In the genomic region with DNA sequence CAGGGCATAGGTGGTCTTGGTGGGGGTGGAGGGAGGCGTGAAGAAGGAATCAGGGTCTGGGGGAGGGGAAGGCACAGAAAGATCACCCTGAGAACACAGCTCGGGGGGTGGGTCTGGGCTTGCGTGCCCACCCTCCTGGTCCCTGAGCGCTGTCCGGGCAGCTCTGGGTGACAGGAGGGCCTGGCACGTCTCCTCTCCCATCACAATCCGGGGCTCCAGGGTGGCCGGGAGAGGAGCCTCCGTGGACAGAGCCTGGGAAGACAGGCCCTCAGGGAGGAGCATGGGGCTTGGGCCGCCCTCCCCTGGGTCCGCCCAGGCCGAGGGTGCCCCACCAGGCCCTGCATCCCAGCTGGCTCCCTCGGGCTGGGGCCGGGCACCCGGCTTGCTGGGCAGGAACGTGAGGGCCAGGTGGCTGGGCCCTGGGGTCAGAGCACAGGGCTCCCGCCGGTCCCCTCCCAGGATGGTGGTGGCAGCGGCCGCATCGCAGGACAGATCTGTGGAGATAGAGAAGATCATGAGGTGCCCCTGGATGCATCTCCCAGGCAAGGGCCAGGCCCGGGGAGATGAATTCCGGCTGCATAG, we compare ENCODE assay signal across 26 cellular contexts. TPM values are rescaled to one million over a fixed set of nuclear protein-coding genes. Genes with fewer than 3 reads are reported as not detected.
DNase-seq lines count a peak whose midpoint lies in the region; ATAC-seq, FAIRE-seq and TF ChIP-seq lines count a peak whose summit lies in the region.
"Had no signal": no experiment of that assay in that cellular context is flagged by ENCODE, and none has a peak within 500 bp of the region (broad histone marks: within the 10 kb centered on the region; RNA-seq: fewer than 3 reads in every experiment).

No MANE protein-coding gene starts in this region.

- no peak overlapping the region for H3K23ac ChIP-seq in neuronal stem cell (ENCODE audit: low read depth, low read length, poor library complexity)

- H3K9me3 ChIP-seq in HepG2 (ENCODE audit: low read length) (no peaks in the 10 kb centered on the region), right lobe of liver (no peaks in the 10 kb centered on the region), neuronal stem cell (replicated peaks in 1 of 2; ENCODE audit: control insufficient read depth in 2 of 2, insufficient read depth in 1 of 2, low read depth in 1 of 2, low read length in 2 of 2) (no peaks in the 10 kb centered on the region)
- H3K9me3 ChIP-seq: BLaER1 treated with 17β-estradiol and CSF1 and Interleukin-3, amounts not matched to agents 10 nM and 100 nM; Caco-2 had no signal

- peaks cover 25% of the 10 kb centered on the region for H3K27me3 Mint-ChIP-seq in activated T-helper 1 cell treated with anti-CD3 and anti-CD28 coated beads, Interleukin-12 subunit alpha, Interleukin-12 subunit beta, Interleukin-2, Interleukin-4 antibody, amounts not matched to agents 30 ng/mL and 10 ng/mL and 1 ng/mL, durations not matched to agents 14 hours and 24 hours and 36 hours (ENCODE audit: insufficient read depth)

- WGBS in HepG2 (ENCODE audit: low lambda C conversion rate): 26% methylated on average over 10 of the region's 23 CpGs
- WGBS in right lobe of liver (ENCODE audit: insufficient coverage, low coverage, low lambda C conversion rate, missing lambda C conversion rate): 80% methylated on average over 1 of the region's 23 CpGs
- WGBS in neuronal stem cell (ENCODE audit: extremely low coverage in 2 of 2, insufficient read length in 2 of 2, insufficient replicate concordance in 1 of 2), 2 donors: no CpG with 5 or more reads among the region's 23 CpGs

- H3K27ac Mint-ChIP-seq in activated T-helper 1 cell treated with anti-CD3 and anti-CD28 coated beads, Interleukin-12 subunit alpha, Interleukin-12 subunit beta, Interleukin-2, Interleukin-4 antibody, amounts not matched to agents 30 ng/mL and 10 ng/mL and 1 ng/mL, durations not matched to agents 14 hours and 24 hours and 36 hours: no peak overlapping the region

- ATAC-seq in HepG2: no peak; the same call in 2 of the 3 replicates
- ATAC-seq in right lobe of liver: no peak
- ATAC-seq in GM21423 (IDR thresholded peaks at IDR 0.05; ENCODE audit: unreplicated experiment): no peak
- ATAC-seq: HCT116 had no signal

- intact Hi-C loops in HepG2 (cut with micrococcal nuclease; ENCODE audit: unreplicated experiment) (no loop called here), right lobe of liver (cut with DNase I) (no loop called here), dorsolateral prefrontal cortex (cut with DNase I) (loop anchor here in 1 of 2 donors (5.0 kb wide), 1 partner anchor 83 kb away; a partner anchor contains a TSS)
- intact Hi-C loops in activated T-helper 1 cell treated with anti-CD3 and anti-CD28 coated beads, Interleukin-12 subunit alpha, Interleukin-12 subunit beta, Interleukin-2, Interleukin-4 antibody, amounts not matched to agents 30 ng/mL and 10 ng/mL and 1 ng/mL, durations not matched to agents 14 hours and 24 hours and 36 hours (cut with micrococcal nuclease): no loop called here

- no peak overlapping the region for H3K4ac ChIP-seq in neuronal stem cell (ENCODE audit: low read length)

- H4K91ac ChIP-seq in neuronal stem cell (ENCODE audit: low read depth, low read length, poor library complexity): no peak overlapping the region

- no peak overlapping the region for H2BK120ac ChIP-seq in neuronal stem cell (ENCODE audit: low read depth, low read length)

- no peak for DNase-seq in HepG2 (ENCODE audit: low spot score)
- DNase-seq in right lobe of liver: no peak
- DNase-seq in dorsolateral prefrontal cortex: peak in 2 of 10 donors; percentile 22 to 39
- DNase-seq in neuronal stem cell (ENCODE audit: low spot score): no peak
- DNase-seq in activated T-helper 1 cell treated with anti-CD3 and anti-CD28 coated beads, Interleukin-12 subunit alpha, Interleukin-12 subunit beta, Interleukin-2, Interleukin-4 antibody, amounts not matched to agents 30 ng/mL and 10 ng/mL and 1 ng/mL, durations not matched to agents 14 hours and 24 hours and 36 hours (ENCODE audit: low spot score): no peak
- DNase-seq in H54 (ENCODE audit: insufficient read length, low spot score): no peak
- DNase-seq in effector CD8-positive, alpha-beta T cell (lab: John Stamatoyannopoulos, UW): no peak
- DNase-seq: Caco-2; CD4-positive, alpha-beta memory T cell; DMS 273 treated with DMSO at 0.1 percent for 48 hours; GM23248; KG1; NCI-H1092; NCI-H146; NCI-H2029; NCI-H2171; NCI-H345; NCI-H524 treated with DMSO at 0.1 percent for 48 hours; OCI-M1; Right ventricle myocardium superior had no signal

- H3K4me3 ChIP-seq in HepG2 (replicated peaks in 1 of 3; ENCODE audit: insufficient read depth in 1 of 3, low read depth in 2 of 3, low read length in 3 of 3) (no peak overlapping the region), right lobe of liver (no peak overlapping the region), dorsolateral prefrontal cortex (peak overlapping the region in 41 of 59 donors; percentile 1 to 96 (median 78)), neuronal stem cell (ENCODE audit: low read length in 2 of 2) (no peak overlapping the region)
- H3K4me3 ChIP-seq: BLaER1 treated with 17β-estradiol and CSF1 and Interleukin-3, amounts not matched to agents 10 nM and 100 nM; GM23248 had no signal

- H3K27ac ChIP-seq in HepG2 (ENCODE audit: extremely low read length, insufficient read depth, low read length) (no peak overlapping the region), right lobe of liver (no peak overlapping the region), dorsolateral prefrontal cortex (peak overlapping the region; percentile 49 to 100 (median 98)), neuronal stem cell (replicated peaks; ENCODE audit: low read length) (no peak overlapping the region)
- H3K27ac ChIP-seq: 22Rv1; BLaER1 treated with 17β-estradiol and CSF1 and Interleukin-3, amounts not matched to agents 10 nM and 100 nM; GM23248; HL-60 had no signal

- no peaks in the 10 kb centered on the region for H3K36me3 Mint-ChIP-seq in activated T-helper 1 cell treated with anti-CD3 and anti-CD28 coated beads, Interleukin-12 subunit alpha, Interleukin-12 subunit beta, Interleukin-2, Interleukin-4 antibody, amounts not matched to agents 30 ng/mL and 10 ng/mL and 1 ng/mL, durations not matched to agents 14 hours and 24 hours and 36 hours (ENCODE audit: low read depth)
- H3K36me3 Mint-ChIP-seq: CD4-positive, alpha-beta memory T cell had no signal

- peak overlapping the region; percentile 7; the same call in 1 of the 2 replicates for H3K4me2 ChIP-seq in HepG2 (ENCODE audit: low read depth, low read length)
- no peak overlapping the region for H3K4me2 ChIP-seq in neuronal stem cell (ENCODE audit: insufficient read depth, low read length, poor library complexity, severe bottlenecking)

- no peak overlapping the region for H3K9ac ChIP-seq in HepG2 (ENCODE audit: insufficient read depth, low read depth, low read length)
- no peak overlapping the region for H3K9ac ChIP-seq in neuronal stem cell (ENCODE audit: low read depth, low read length, poor library complexity)
- H3K9ac ChIP-seq: BLaER1 treated with 17β-estradiol and CSF1 and Interleukin-3, amounts not matched to agents 10 nM and 100 nM; GM23248 had no signal

- no peak overlapping the region for H2BK12ac ChIP-seq in neuronal stem cell (ENCODE audit: low read length)

- in situ Hi-C loops in HepG2 (cut with HindIII; ENCODE audit: extremely low pct_ligation_motif_present, low pct_unique_long_range_greater_than_20kb): no loop called here

- no peak overlapping the region for H2BK5ac ChIP-seq in neuronal stem cell (ENCODE audit: low read length)

- no peaks in the 10 kb centered on the region for H3K36me3 ChIP-seq in HepG2 (replicated peaks in 1 of 2; ENCODE audit: control insufficient read depth in 1 of 2, insufficient read depth in 2 of 2, low read length in 2 of 2)
- no peaks in the 10 kb centered on the region for H3K36me3 ChIP-seq in right lobe of liver
- H3K36me3 ChIP-seq in neuronal stem cell (replicated peaks in 1 of 2; ENCODE audit: control insufficient read depth in 2 of 2, insufficient read depth in 2 of 2, low read length in 2 of 2): no peaks in the 10 kb centered on the region
- H3K36me3 ChIP-seq: BLaER1 treated with 17β-estradiol and CSF1 and Interleukin-3, amounts not matched to agents 10 nM and 100 nM had no signal

- H4K8ac ChIP-seq in neuronal stem cell (ENCODE audit: low read depth, low read length): no peak overlapping the region

- no peaks in the 10 kb centered on the region for H3K79me2 ChIP-seq in HepG2 (ENCODE audit: insufficient read depth, low read length)

- peaks cover 9% of the 10 kb centered on the region; the same call in 1 of the 2 replicates for H3K4me1 ChIP-seq in HepG2 (ENCODE audit: insufficient read depth, low read length)
- peaks cover 0 to 6% (median 0%) of the 10 kb centered on the region in 4 donors for H3K4me1 ChIP-seq in right lobe of liver
- H3K4me1 ChIP-seq in neuronal stem cell (ENCODE audit: control insufficient read depth in 2 of 2, insufficient read depth in 1 of 2, low read depth in 1 of 2, low read length in 2 of 2): peaks cover 2 to 4% of the 10 kb centered on the region in 2 donors
- H3K4me1 ChIP-seq: Caco-2 had no signal

- TF ChIP-seq CTCF in HepG2 (CRISPR knock-in tag; IDR thresholded peaks at IDR 0.05): no peak
- no peak for TF ChIP-seq CTCF in right lobe of liver (IDR thresholded peaks at IDR 0.05)
- no peak for TF ChIP-seq CTCF in dorsolateral prefrontal cortex (IDR thresholded peaks at IDR 0.05 in 54 of 56, conservative IDR thresholded peaks at IDR 0.05 in 2 of 56; ENCODE audit: low read depth in 1 of 56, partially characterized antibody in 56 of 56)

- no TSS peak for BruUV-seq in HepG2 (replicated peaks; lab: Mats Ljungman, UMichigan)

- H2AK5ac ChIP-seq in neuronal stem cell (ENCODE audit: low read depth, low read length): no peak overlapping the region

- H2AFZ ChIP-seq in HepG2 (ENCODE audit: low read length) (no peak overlapping the region), neuronal stem cell (ENCODE audit: low read length) (no peak overlapping the region)
- H2AFZ ChIP-seq: GM23248 had no signal

- FAIRE-seq in HepG2 (lab: Jason Lieb, UNC) (no peak), H54 (lab: Jason Lieb, UNC) (no peak)
- FAIRE-seq: RCC 7860 had no signal

- no peaks in the 10 kb centered on the region for H3K4me1 Mint-ChIP-seq in activated T-helper 1 cell treated with anti-CD3 and anti-CD28 coated beads, Interleukin-12 subunit alpha, Interleukin-12 subunit beta, Interleukin-2, Interleukin-4 antibody, amounts not matched to agents 30 ng/mL and 10 ng/mL and 1 ng/mL, durations not matched to agents 14 hours and 24 hours and 36 hours (ENCODE audit: low read depth)

- no peak for TF ChIP-seq RAD21 in HepG2 (CRISPR knock-in tag; IDR thresholded peaks at IDR 0.05)

- H3K18ac ChIP-seq in neuronal stem cell (ENCODE audit: low read length): peak overlapping the region; percentile 27

- H3K27me3 ChIP-seq in HepG2 (ENCODE audit: control insufficient read depth in 1 of 2, insufficient read depth in 2 of 2, low read length in 2 of 2) (peaks cover 9 to 30% of the 10 kb centered on the region in 2 experiments), right lobe of liver (peaks cover 0 to 9% of the 10 kb centered on the region in 2 donors), dorsolateral prefrontal cortex (no peaks in the 10 kb centered on the region), neuronal stem cell (ENCODE audit: control insufficient read depth in 3 of 3, insufficient read depth in 3 of 3, low read depth in 1 of 3, low read length in 3 of 3) (peaks cover 0 to 10% (median 4%) of the 10 kb centered on the region in 3 experiments)

- H2BK15ac ChIP-seq in neuronal stem cell (ENCODE audit: low read length): no peak overlapping the region

- TF ChIP-seq EP300 in HepG2 (IDR thresholded peaks at IDR 0.05; ENCODE audit: low read depth in 2 of 2, low read length in 2 of 2) (no peak), HepG2 (CRISPR knock-in tag; IDR thresholded peaks at IDR 0.05; ENCODE audit: borderline replicate concordance) (no peak)

- TF ChIP-seq POLR2A in HepG2 (IDR thresholded peaks at IDR 0.05; ENCODE audit: insufficient read depth in 1 of 2, low read depth in 2 of 2, low read length in 2 of 2) (no peak), right lobe of liver (IDR thresholded peaks at IDR 0.05) (no peak), H54 (IDR thresholded peaks at IDR 0.05; ENCODE audit: low read depth, low read length) (no peak)

- no peak overlapping the region for H3K14ac ChIP-seq in neuronal stem cell (ENCODE audit: low read length)

- H3K79me1 ChIP-seq in neuronal stem cell (ENCODE audit: low read depth, low read length): peaks cover 4% of the 10 kb centered on the region

- POLR2A ChIA-PET in HepG2 (lab: Yijun Ruan, JAX): no interaction called here

- no peaks in the 10 kb centered on the region for H3K9me3 Mint-ChIP-seq in activated T-helper 1 cell treated with anti-CD3 and anti-CD28 coated beads, Interleukin-12 subunit alpha, Interleukin-12 subunit beta, Interleukin-2, Interleukin-4 antibody, amounts not matched to agents 30 ng/mL and 10 ng/mL and 1 ng/mL, durations not matched to agents 14 hours and 24 hours and 36 hours
- H3K9me3 Mint-ChIP-seq: CD4-positive, alpha-beta memory T cell had no signal

- CTCF ChIA-PET in HepG2 (lab: Yijun Ruan, JAX; ENCODE audit: low intra/inter-chr PET ratio, low total read pairs): no interaction called here

- H3K4me3 Mint-ChIP-seq in activated T-helper 1 cell treated with anti-CD3 and anti-CD28 coated beads, Interleukin-12 subunit alpha, Interleukin-12 subunit beta, Interleukin-2, Interleukin-4 antibody, amounts not matched to agents 30 ng/mL and 10 ng/mL and 1 ng/mL, durations not matched to agents 14 hours and 24 hours and 36 hours: no peak overlapping the region

- H4K20me1 ChIP-seq in HepG2 (ENCODE audit: insufficient read depth, low read length): no peaks in the 10 kb centered on the region

RNA-seq across cellular contexts. Expression of a gene that starts 3.1 kb away (rescaled TPM):
- total RNA-seq in HepG2 (2016; rRNA removed; fragmentation: Illumina TruSeq; extraction: Trizol): 0.08 TPM in 1 of 2 replicates, not detected in the other
- total RNA-seq in HepG2 (2016; cell fraction: cytosol; rRNA removed; fragmentation: Illumina TruSeq; extraction: Trizol; ENCODE audit: low read depth): not detected in 2 replicates
- 0.02 and 0.07 TPM in 2 replicates for total RNA-seq in HepG2 (2016; cell fraction: insoluble cytoplasmic fraction; rRNA removed; fragmentation: Illumina TruSeq; extraction: Trizol)
- total RNA-seq in HepG2 (2016; cell fraction: membrane; rRNA removed; fragmentation: Illumina TruSeq; extraction: Trizol): not detected in 2 replicates
- not detected in 2 replicates for total RNA-seq in HepG2 (2016; cell fraction: nucleus; rRNA removed; fragmentation: Illumina TruSeq; extraction: Trizol)
- 0.04 and 0.07 TPM in 2 replicates for polyA plus RNA-seq in HepG2 (2011; rRNA removed)
- polyA plus RNA-seq in HepG2 (2011; cell fraction: cytosol; rRNA removed): 0.04 and 0.06 TPM in 2 replicates
- polyA plus RNA-seq in HepG2 (2011; cell fraction: nucleus; rRNA removed): 0.45 and 0.54 TPM in 2 replicates
- polyA plus RNA-seq in HepG2 (2012): 0.54 and 0.63 TPM in 2 replicates
- polyA plus RNA-seq in HepG2 (2016; cell fraction: cytosol; fragmentation: Illumina TruSeq; extraction: Trizol; ENCODE audit: low read depth): not detected in 2 replicates
- polyA plus RNA-seq in HepG2 (2016; cell fraction: insoluble cytoplasmic fraction; fragmentation: Illumina TruSeq; extraction: Trizol; ENCODE audit: low read depth): 0.08 TPM in 1 of 2 replicates, not detected in the other
- polyA plus RNA-seq in HepG2 (2016; cell fraction: membrane; fragmentation: Illumina TruSeq; extraction: Trizol; ENCODE audit: low read depth): not detected in 2 replicates
- polyA plus RNA-seq in HepG2 (2016; cell fraction: nucleus; fragmentation: Illumina TruSeq; extraction: Trizol; ENCODE audit: insufficient read depth, low read depth): 0.15 and 0.89 TPM in 2 replicates
- polyA minus RNA-seq in HepG2 (2011; rRNA and poly(A)+ RNA removed; ENCODE audit: low replicate concordance): 0.05 TPM in 1 of 2 replicates, not detected in the other
- polyA minus RNA-seq in HepG2 (2011; cell fraction: cytosol; rRNA and poly(A)+ RNA removed): 0.09 and 0.20 TPM in 2 replicates
- 0.13 and 0.25 TPM in 2 replicates for polyA minus RNA-seq in HepG2 (2011; cell fraction: nucleus; rRNA and poly(A)+ RNA removed)
- under 1 TPM in 5 of 6 experiments, not detected in 1; 0.09 to 0.42 (median 0.12) TPM for total RNA-seq in right lobe of liver
- 100 to 1,000 TPM in 34 of 120 experiments, 10 to 100 TPM in 86; 52.6 to 238 (median 83.3) TPM for total RNA-seq in dorsolateral prefrontal cortex
- 3.5 TPM for polyA plus RNA-seq in neuronal stem cell (2013, experiment 1 of 2)
- 3.6 TPM for polyA plus RNA-seq in neuronal stem cell (2013, experiment 2 of 2)
- total RNA-seq in activated T-helper 1 cell treated with anti-CD3 and anti-CD28 coated beads, Interleukin-12 subunit alpha, Interleukin-12 subunit beta, Interleukin-2, Interleukin-4 antibody, amounts not matched to agents 30 ng/mL and 10 ng/mL and 1 ng/mL, durations not matched to agents 14 hours and 24 hours and 36 hours: 0.05 TPM in 1 of 2 replicates, not detected in the other
- total RNA-seq: CD4-positive, alpha-beta memory T cell had no signal
- polyA plus RNA-seq: CD4-positive, alpha-beta memory T cell had no signal

RNA-seq across cellular contexts. Expression of a gene that starts 25.8 kb away (rescaled TPM):
- total RNA-seq in HepG2 (2016; rRNA removed; fragmentation: Illumina TruSeq; extraction: Trizol): 87.8 and 90.3 TPM in 2 replicates
- 33.6 and 34.9 TPM in 2 replicates for total RNA-seq in HepG2 (2016; cell fraction: cytosol; rRNA removed; fragmentation: Illumina TruSeq; extraction: Trizol; ENCODE audit: low read depth)
- 87.0 and 89.8 TPM in 2 replicates for total RNA-seq in HepG2 (2016; cell fraction: insoluble cytoplasmic fraction; rRNA removed; fragmentation: Illumina TruSeq; extraction: Trizol)
- 33.7 and 38.0 TPM in 2 replicates for total RNA-seq in HepG2 (2016; cell fraction: membrane; rRNA removed; fragmentation: Illumina TruSeq; extraction: Trizol)
- total RNA-seq in HepG2 (2016; cell fraction: nucleus; rRNA removed; fragmentation: Illumina TruSeq; extraction: Trizol): 82.0 and 84.8 TPM in 2 replicates
- polyA plus RNA-seq in HepG2 (2011; rRNA removed): 107 and 122 TPM in 2 replicates
- 79.2 and 104 TPM in 2 replicates for polyA plus RNA-seq in HepG2 (2011; cell fraction: cytosol; rRNA removed)
- 370 and 388 TPM in 2 replicates for polyA plus RNA-seq in HepG2 (2011; cell fraction: nucleus; rRNA removed)
- 54.3 and 62.8 TPM in 2 replicates for polyA plus RNA-seq in HepG2 (2012)
- 11.2 and 11.7 TPM in 2 replicates for polyA plus RNA-seq in HepG2 (2016; cell fraction: cytosol; fragmentation: Illumina TruSeq; extraction: Trizol; ENCODE audit: low read depth)
- polyA plus RNA-seq in HepG2 (2016; cell fraction: insoluble cytoplasmic fraction; fragmentation: Illumina TruSeq; extraction: Trizol; ENCODE audit: low read depth): 71.7 and 72.0 TPM in 2 replicates
- polyA plus RNA-seq in HepG2 (2016; cell fraction: membrane; fragmentation: Illumina TruSeq; extraction: Trizol; ENCODE audit: low read depth): 17.4 and 18.6 TPM in 2 replicates
- polyA plus RNA-seq in HepG2 (2016; cell fraction: nucleus; fragmentation: Illumina TruSeq; extraction: Trizol; ENCODE audit: insufficient read depth, low read depth): 105 and 123 TPM in 2 replicates
- 224 and 418 TPM in 2 replicates for polyA minus RNA-seq in HepG2 (2011; rRNA and poly(A)+ RNA removed; ENCODE audit: low replicate concordance)
- polyA minus RNA-seq in HepG2 (2011; cell fraction: cytosol; rRNA and poly(A)+ RNA removed): 56.5 and 63.0 TPM in 2 replicates
- polyA minus RNA-seq in HepG2 (2011; cell fraction: nucleus; rRNA and poly(A)+ RNA removed): 193 and 254 TPM in 2 replicates
- total RNA-seq in right lobe of liver: 10 to 100 TPM; 33.0 to 57.1 (median 41.7) TPM
- total RNA-seq in dorsolateral prefrontal cortex: 10 to 100 TPM; 39.3 to 66.1 (median 52.5) TPM
- 46.9 TPM for polyA plus RNA-seq in neuronal stem cell (2013, experiment 1 of 2)
- 46.7 TPM for polyA plus RNA-seq in neuronal stem cell (2013, experiment 2 of 2)
- 176 and 195 TPM in 2 replicates for total RNA-seq in activated T-helper 1 cell treated with anti-CD3 and anti-CD28 coated beads, Interleukin-12 subunit alpha, Interleukin-12 subunit beta, Interleukin-2, Interleukin-4 antibody, amounts not matched to agents 30 ng/mL and 10 ng/mL and 1 ng/mL, durations not matched to agents 14 hours and 24 hours and 36 hours

Comparison
In these comparisons a context has a peak if more than half of its experiments do, and no peak if none do; other contexts are left out.
1. H3K27ac ChIP-seq: peak in dorsolateral prefrontal cortex (59 of 59); none in HepG2 (single experiment), right lobe of liver (0 of 3) and neuronal stem cell (single experiment).
2. H3K4me3 ChIP-seq: peak in dorsolateral prefrontal cortex (41 of 59); none in HepG2 (0 of 3), right lobe of liver (0 of 3) and neuronal stem cell (0 of 2).
3. RNA of a gene that starts 3.1 kb away (total RNA-seq): 52.6 to 238 TPM in dorsolateral prefrontal cortex; 0.09 to 0.42 TPM in right lobe of liver, 0.05 TPM in activated T-helper 1 cell treated with anti-CD3 and anti-CD28 coated beads, Interleukin-12 subunit alpha, Interleukin-12 subunit beta, Interleukin-2, Interleukin-4 antibody, amounts not matched to agents 30 ng/mL and 10 ng/mL and 1 ng/mL, durations not matched to agents 14 hours and 24 hours and 36 hours and 0.02 to 0.08 TPM in HepG2; every median in the first group is over 10 times any median in the second.